8 cellular contexts compared by ENCODE assay signal in genomic region chr17:31559647-31560501, GRCh38.
DNase-seq lines count a peak whose midpoint lies in the region; ATAC-seq and TF ChIP-seq lines count a peak whose summit lies in the region.

No MANE protein-coding gene starts in this region.

- ATAC-seq in GM21619 (IDR thresholded peaks at IDR 0.05; ENCODE audit: unreplicated experiment), result no peak
- no peak for ATAC-seq in HG02678 (IDR thresholded peaks at IDR 0.05; ENCODE audit: unreplicated experiment)

- peaks cover 41% of the 10 kb centered on the region for H3K4me1 ChIP-seq in HUES64 (ENCODE audit: insufficient read depth, low read length)
- peaks cover 46% of the 10 kb centered on the region for H3K4me1 ChIP-seq in ectodermal cell (ENCODE audit: control insufficient read depth, insufficient read depth, low read length)
- H3K4me1 ChIP-seq in muscle layer of colon (ENCODE audit: insufficient read depth, low read length), result peaks cover 40% of the 10 kb centered on the region

- H3K4me3 ChIP-seq in HUES64 (ENCODE audit: low read length) (peak overlapping the region; percentile 68), ectodermal cell (ENCODE audit: insufficient read depth, low read depth, low read length) (peak overlapping the region; percentile 69), muscle layer of colon (ENCODE audit: low read depth in 1 of 2, low read length in 2 of 2) (peak overlapping the region; percentile 59 to 65)

- no peak for DNase-seq in activated CD4-positive, alpha-beta T cell treated with anti-CD3 and anti-CD28 coated beads for 1 hour
- DNase-seq in foreskin melanocyte, result no peak

- H3K9me3 ChIP-seq in HUES64 (ENCODE audit: insufficient read depth, low read depth, low read length), result no peaks in the 10 kb centered on the region
- H3K9me3 ChIP-seq in ectodermal cell (ENCODE audit: control insufficient read depth, low read length), result no peaks in the 10 kb centered on the region
- H3K9me3 ChIP-seq in muscle layer of colon (ENCODE audit: low read length), result no peaks in the 10 kb centered on the region

- H3K9ac ChIP-seq in HUES64 (ENCODE audit: low read depth, low read length) (peak overlapping the region; percentile 67), muscle layer of colon (ENCODE audit: low read length) (peak overlapping the region; percentile 3)

- H3K27ac ChIP-seq in 22Rv1, result peak overlapping the region; percentile 64
- no peak overlapping the region for H3K27ac ChIP-seq in HUES64 (ENCODE audit: low read depth, low read length)
- H3K27ac ChIP-seq in ectodermal cell (ENCODE audit: insufficient read depth, low read depth, low read length, poor library complexity, severe bottlenecking), result no peak overlapping the region
- H3K27ac ChIP-seq in muscle layer of colon (ENCODE audit: low read depth, low read length), result peak overlapping the region; percentile 85

- 2% methylated on average over 80 of the region's 82 CpGs for WGBS in HUES64
- WGBS in ectodermal cell, 2 experiments, result 4% methylated on average over 82 of the region's 82 CpGs

- H3K36me3 ChIP-seq in HUES64 (ENCODE audit: insufficient read depth, low read length), result no peaks in the 10 kb centered on the region
- no peaks in the 10 kb centered on the region for H3K36me3 ChIP-seq in ectodermal cell (ENCODE audit: control insufficient read depth, insufficient read depth, low read length)
- no peaks in the 10 kb centered on the region for H3K36me3 ChIP-seq in muscle layer of colon (ENCODE audit: insufficient read depth, low read length)

- H3K27me3 ChIP-seq in HUES64 (ENCODE audit: insufficient read depth, low read length) (peaks cover 65% of the 10 kb centered on the region), ectodermal cell (ENCODE audit: control insufficient read depth, insufficient read depth, low read length, poor library complexity, severe bottlenecking) (peaks cover 44% of the 10 kb centered on the region), muscle layer of colon (ENCODE audit: control insufficient read depth in 1 of 2, insufficient read depth in 2 of 2, low read length in 2 of 2) (no peaks in the 10 kb centered on the region)

- TF ChIP-seq CTCF in 22Rv1 (IDR thresholded peaks at IDR 0.05), result no peak

Comparison
In these comparisons a context has a peak if more than half of its experiments do, and no peak if none do; other contexts are left out.
1. H3K27ac ChIP-seq: peak in 22Rv1 (single experiment) and muscle layer of colon (single experiment); none in HUES64 (single experiment) and ectodermal cell (single experiment).
2. Peak in every context shown above with its lines, with median percentiles within 50 percentile points of each other: H3K4me3 ChIP-seq.